In genomic region chrX:115582035-115582870, GRCh38 we compare ENCODE assay signal across 16 cellular contexts. TPM values are rescaled to one million over a fixed set of nuclear protein-coding genes. Genes with fewer than 3 reads are reported as not detected.
DNase-seq lines count a peak whose midpoint lies in the region; ATAC-seq and TF ChIP-seq lines count a peak whose summit lies in the region.
"Had no signal": no experiment of that assay in that cellular context is flagged by ENCODE, and none has a peak within 500 bp of the region (broad histone marks: within the 10 kb centered on the region; RNA-seq: fewer than 3 reads in every experiment).

No MANE protein-coding gene starts in this region.

- BruUV-seq in Caco-2 (replicated peaks; lab: Mats Ljungman, UMichigan): no TSS peak

- CTCF ChIA-PET in Caco-2 (lab: Charles Lee): no interaction called here

- H3K27me3 ChIP-seq in Caco-2 (replicated peaks; ENCODE audit: control insufficient read depth, insufficient read depth, low read length) (no peaks in the 10 kb centered on the region), iPS-15b (ENCODE audit: control insufficient read depth, insufficient read depth, low read length) (no peaks in the 10 kb centered on the region), colonic mucosa (no peaks in the 10 kb centered on the region)

- peaks cover 21% of the 10 kb centered on the region for H3K4me1 Mint-ChIP-seq in Caco-2 (ENCODE audit: low read depth, unreplicated experiment)
- H3K4me1 Mint-ChIP-seq: activated CD4-positive, alpha-beta memory T cell treated with anti-CD3 and anti-CD28 coated beads, Interleukin-2, amount 10 ng/mL, durations not matched to agents 7 days and 5 days; stimulated activated memory B cell treated with anti-CD40 and anti-IgM and Interleukin-4, amounts not matched to agents 10 μg/mL and 1 μg/mL and 100 μg/mL, for 72 hours had no signal

- DNase-seq in Caco-2: no peak
- DNase-seq in astrocyte of the hippocampus (ENCODE audit: low read depth, low spot score): peak; percentile 18
- no peak for DNase-seq in sciatic nerve (ENCODE audit: low spot score)
- DNase-seq in NCI-H82 treated with DMSO at 0.1 percent for 48 hours (lab: John Stamatoyannopoulos, UW; ENCODE audit: unreplicated experiment): no peak
- DNase-seq in UCSD-AML1 (lab: John Stamatoyannopoulos, UW; ENCODE audit: unreplicated experiment): no peak
- DNase-seq in colonic mucosa: no peak
- DNase-seq in SIG-M5 (lab: John Stamatoyannopoulos, UW): no peak
- DNase-seq: activated CD4-positive, alpha-beta memory T cell treated with anti-CD3 and anti-CD28 coated beads, Interleukin-2, amount 10 ng/mL, durations not matched to agents 7 days and 5 days; activated naive CD4-positive, alpha-beta T cell treated with anti-CD3 and anti-CD28 coated beads for 36 hours; effector CD4-positive, alpha-beta T cell; naive thymus-derived CD4-positive, alpha-beta T cell; NCI-H1048; NCI-H526 treated with DMSO at 0.1 percent for 48 hours had no signal

- H3K4me3 ChIP-seq in Caco-2 (ENCODE audit: low read depth, low read length) (no peak overlapping the region), iPS-15b (ENCODE audit: low read depth, low read length) (peak overlapping the region; percentile 13), colonic mucosa (no peak overlapping the region)

- H3K9me3 Mint-ChIP-seq in Caco-2 (ENCODE audit: unreplicated experiment): no peaks in the 10 kb centered on the region
- H3K9me3 Mint-ChIP-seq: activated CD4-positive, alpha-beta memory T cell treated with anti-CD3 and anti-CD28 coated beads, Interleukin-2, amount 10 ng/mL, durations not matched to agents 7 days and 5 days; activated naive CD4-positive, alpha-beta T cell treated with anti-CD3 and anti-CD28 coated beads for 36 hours; naive thymus-derived CD4-positive, alpha-beta T cell had no signal

- peak; percentile 70 for ATAC-seq in sciatic nerve
- ATAC-seq: naive thymus-derived CD4-positive, alpha-beta T cell; stimulated activated memory B cell treated with anti-CD40 and anti-IgM and Interleukin-4, amounts not matched to agents 10 μg/mL and 1 μg/mL and 100 μg/mL, for 72 hours had no signal

- peak overlapping the region; percentile 30 for H3K4me3 Mint-ChIP-seq in Caco-2 (ENCODE audit: unreplicated experiment)
- H3K4me3 Mint-ChIP-seq: activated CD4-positive, alpha-beta memory T cell treated with anti-CD3 and anti-CD28 coated beads, Interleukin-2, amount 10 ng/mL, durations not matched to agents 7 days and 5 days; activated naive CD4-positive, alpha-beta T cell treated with anti-CD3 and anti-CD28 coated beads for 36 hours; stimulated activated memory B cell treated with anti-CD40 and anti-IgM and Interleukin-4, amounts not matched to agents 10 μg/mL and 1 μg/mL and 100 μg/mL, for 72 hours had no signal

- intact Hi-C loops in Caco-2 (cut with micrococcal nuclease; ENCODE audit: unreplicated experiment) (loop anchor here (2.0 kb wide), 1 partner anchor 21 kb away; the partner anchor contains the start of gene PLS3), sciatic nerve (cut with DNase I) (no loop called here), colonic mucosa (cut with DNase I) (no loop called here)

- POLR2A ChIA-PET in Caco-2 (lab: Charles Lee): interaction anchor here (1.0 kb wide), 1 partner anchor 19 kb away, joined by 4 read pairs; no protein-coding TSS in a partner anchor

- H3K27me3 Mint-ChIP-seq in Caco-2 (ENCODE audit: insufficient read depth, unreplicated experiment): no peaks in the 10 kb centered on the region
- H3K27me3 Mint-ChIP-seq: activated CD4-positive, alpha-beta memory T cell treated with anti-CD3 and anti-CD28 coated beads, Interleukin-2, amount 10 ng/mL, durations not matched to agents 7 days and 5 days; naive thymus-derived CD4-positive, alpha-beta T cell; stimulated activated memory B cell treated with anti-CD40 and anti-IgM and Interleukin-4, amounts not matched to agents 10 μg/mL and 1 μg/mL and 100 μg/mL, for 72 hours had no signal

- H3K27ac Mint-ChIP-seq in Caco-2 (ENCODE audit: unreplicated experiment): peak overlapping the region; percentile 83
- H3K27ac Mint-ChIP-seq: activated CD4-positive, alpha-beta memory T cell treated with anti-CD3 and anti-CD28 coated beads, Interleukin-2, amount 10 ng/mL, durations not matched to agents 7 days and 5 days; activated naive CD4-positive, alpha-beta T cell treated with anti-CD3 and anti-CD28 coated beads for 36 hours; naive thymus-derived CD4-positive, alpha-beta T cell; stimulated activated memory B cell treated with anti-CD40 and anti-IgM and Interleukin-4, amounts not matched to agents 10 μg/mL and 1 μg/mL and 100 μg/mL, for 72 hours had no signal

- no peak overlapping the region for H3K27ac ChIP-seq in colonic mucosa
- H3K27ac ChIP-seq: HL-60 had no signal

- H3K9ac ChIP-seq in iPS-15b (ENCODE audit: low read depth, low read length) (no peak overlapping the region), colonic mucosa (ENCODE audit: low read depth in 2 of 2, low read length in 2 of 2) (no peak overlapping the region)

- H3K36me3 ChIP-seq in Caco-2 (ENCODE audit: control insufficient read depth, insufficient read depth, low read length) (no peaks in the 10 kb centered on the region), iPS-15b (ENCODE audit: control insufficient read depth, insufficient read depth, low read length) (no peaks in the 10 kb centered on the region), colonic mucosa (no peaks in the 10 kb centered on the region)

- H3K9me3 ChIP-seq in Caco-2 (no peaks in the 10 kb centered on the region), iPS-15b (ENCODE audit: control insufficient read depth, insufficient read depth, low read length) (no peaks in the 10 kb centered on the region), colonic mucosa (no peaks in the 10 kb centered on the region)

- TF ChIP-seq CTCF in Caco-2 (IDR thresholded peaks at IDR 0.05; ENCODE audit: insufficient read depth in 1 of 2, low read depth in 1 of 2, low read length in 1 of 2, severe bottlenecking in 1 of 2, unreplicated experiment in 1 of 2) (no peak), colonic mucosa (IDR thresholded peaks at IDR 0.05) (no peak)

- H3K4me1 ChIP-seq in Caco-2: peaks cover 17% of the 10 kb centered on the region; the same call in 1 of the 2 replicates
- peaks cover 37% of the 10 kb centered on the region for H3K4me1 ChIP-seq in iPS-15b (ENCODE audit: control insufficient read depth, insufficient read depth, low read length)
- H3K4me1 ChIP-seq in colonic mucosa: no peaks in the 10 kb centered on the region

- H3K36me3 Mint-ChIP-seq in Caco-2 (ENCODE audit: insufficient read depth, unreplicated experiment): peaks cover 35% of the 10 kb centered on the region
- H3K36me3 Mint-ChIP-seq: naive thymus-derived CD4-positive, alpha-beta T cell; stimulated activated memory B cell treated with anti-CD40 and anti-IgM and Interleukin-4, amounts not matched to agents 10 μg/mL and 1 μg/mL and 100 μg/mL, for 72 hours had no signal

RNA-seq across cellular contexts. Expression of gene PLS3, which starts 21.3 kb away (rescaled TPM):
- 211 and 213 TPM in 2 replicates for total RNA-seq in Caco-2 (2022)
- total RNA-seq in sciatic nerve: 127 TPM
- 10 to 100 TPM; 23.8 to 33.0 TPM for total RNA-seq in colonic mucosa
